9 cellular contexts compared by ENCODE assay signal in the genomic region with DNA sequence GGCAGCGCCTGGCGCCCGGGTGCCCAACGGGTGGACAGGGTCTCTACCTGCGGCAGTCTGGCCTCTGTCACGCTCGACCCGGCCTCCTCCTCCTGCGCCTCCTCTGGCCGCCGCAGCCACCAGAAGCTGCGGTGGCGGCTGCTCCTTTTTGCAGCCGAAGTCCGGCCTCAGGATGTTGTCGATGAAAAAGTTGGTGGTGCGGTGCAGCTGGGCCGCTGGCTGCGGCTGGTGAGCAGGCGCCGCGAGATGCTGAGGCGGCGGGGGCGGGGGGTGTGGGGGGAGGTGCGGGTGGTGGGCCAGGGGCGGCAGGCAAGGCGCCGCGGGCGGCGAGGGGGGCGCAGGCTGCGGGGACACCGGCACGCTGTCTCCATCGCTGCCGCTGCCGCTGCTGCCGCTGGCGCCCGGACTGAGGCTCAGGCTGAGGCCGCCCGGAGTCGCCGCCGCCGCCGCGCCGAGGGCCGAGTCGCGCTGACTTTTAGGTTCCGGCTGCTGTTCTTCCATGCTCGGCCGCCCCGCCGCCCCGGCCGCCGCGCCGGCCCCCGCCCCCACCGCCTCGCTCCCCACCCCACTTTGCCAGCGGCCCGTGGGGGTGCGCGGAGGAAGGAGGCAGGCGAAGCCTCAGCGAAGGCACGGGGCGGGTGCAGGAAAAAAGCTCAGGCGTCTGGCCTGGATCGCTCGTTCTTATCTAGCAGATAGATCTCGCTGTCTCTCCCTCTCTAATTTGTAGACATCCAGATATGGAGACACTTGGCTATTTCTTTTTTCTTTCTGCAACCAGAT. TPM values are rescaled to one million over a fixed set of nuclear protein-coding genes. Genes with fewer than 3 reads are reported as not detected.
DNase-seq lines count a peak whose midpoint lies in the region; ATAC-seq, FAIRE-seq and TF ChIP-seq lines count a peak whose summit lies in the region.
"Had no signal": no experiment of that assay in that cellular context is flagged by ENCODE, and none has a peak within 500 bp of the region (broad histone marks: within the 10 kb centered on the region; RNA-seq: fewer than 3 reads in every experiment).

No MANE protein-coding gene starts in this region.

- H3K27me3 ChIP-seq in keratinocyte (ENCODE audit: control insufficient read depth, extremely low read depth, insufficient read depth, low read length), result peaks cover 56% of the 10 kb centered on the region

- H3K9ac ChIP-seq in keratinocyte (ENCODE audit: control insufficient read depth, extremely low read depth, insufficient read depth, low read length), result peak overlapping the region; percentile 41

- TF ChIP-seq CTCF in activated B cell treated with CpG ODN at 0.5 μM for 24 hours (IDR thresholded peaks at IDR 0.05), result no peak
- TF ChIP-seq CTCF in keratinocyte (optimal IDR thresholded peaks at IDR 0.05 in 1 of 3, IDR thresholded peaks at IDR 0.05 in 1 of 3, conservative IDR thresholded peaks at IDR 0.05 in 1 of 3; ENCODE audit: extremely low read depth in 1 of 3, insufficient read depth in 2 of 3, low read length in 3 of 3), result no peak
- no peak for TF ChIP-seq CTCF in type B pancreatic cell (conservative IDR thresholded peaks at IDR 0.05)

- no peak overlapping the region for H3K27ac ChIP-seq in keratinocyte (ENCODE audit: control insufficient read depth, insufficient read depth, low read length)
- H3K27ac ChIP-seq: neutrophil had no signal

- H3K36me3 Mint-ChIP-seq in activated naive CD4-positive, alpha-beta T cell treated with anti-CD3 and anti-CD28 coated beads, Interleukin-2, amount 10 ng/mL, durations not matched to agents 7 days and 5 days, result peaks cover 8% of the 10 kb centered on the region
- H3K36me3 Mint-ChIP-seq in activated B cell treated with CpG ODN at 0.5 μM for 24 hours (ENCODE audit: low read depth) (no peaks in the 10 kb centered on the region), type B pancreatic cell (no peaks in the 10 kb centered on the region)

- H3K4me1 Mint-ChIP-seq in activated naive CD4-positive, alpha-beta T cell treated with anti-CD3 and anti-CD28 coated beads, Interleukin-2, amount 10 ng/mL, durations not matched to agents 7 days and 5 days, result peaks cover 16% of the 10 kb centered on the region
- H3K4me1 Mint-ChIP-seq in activated B cell treated with CpG ODN at 0.5 μM for 24 hours (peaks cover 25% of the 10 kb centered on the region), type B pancreatic cell (ENCODE audit: unreplicated experiment) (peaks cover 12% of the 10 kb centered on the region)

- CTCF ChIA-PET in activated naive CD4-positive, alpha-beta T cell treated with anti-CD3 and anti-CD28 coated beads, Interleukin-2, amount 10 ng/mL, durations not matched to agents 7 days and 5 days (lab: Charles Lee), result interaction anchor here (1.3 kb wide), 1 partner anchor 9 kb away, joined by 3 read pairs; no protein-coding TSS in a partner anchor
- CTCF ChIA-PET in activated B cell treated with CpG ODN at 0.5 μM for 24 hours (lab: Charles Lee), result no interaction called here

- H3K36me3 ChIP-seq in keratinocyte (ENCODE audit: control insufficient read depth in 2 of 2, extremely low read depth in 1 of 2, insufficient read depth in 2 of 2, low read length in 2 of 2), result no peaks in the 10 kb centered on the region
- H3K36me3 ChIP-seq: neutrophil had no signal

- H3K9me3 Mint-ChIP-seq in activated naive CD4-positive, alpha-beta T cell treated with anti-CD3 and anti-CD28 coated beads, Interleukin-2, amount 10 ng/mL, durations not matched to agents 7 days and 5 days, result peaks cover 2% of the 10 kb centered on the region
- H3K9me3 Mint-ChIP-seq in activated B cell treated with CpG ODN at 0.5 μM for 24 hours (no peaks in the 10 kb centered on the region), type B pancreatic cell (no peaks in the 10 kb centered on the region)

- no peaks in the 10 kb centered on the region for H3K79me2 ChIP-seq in keratinocyte (ENCODE audit: control insufficient read depth, insufficient read depth, low read length)

- H4K20me1 ChIP-seq in keratinocyte (ENCODE audit: control insufficient read depth, extremely low read depth, insufficient read depth, low read length), result no peaks in the 10 kb centered on the region

- dilution Hi-C loops in keratinocyte (cut with MboI; ENCODE audit: extremely low pct_ligation_motif_present, low sequenced_read_pairs), result no loop called here

- H3K9me3 ChIP-seq in keratinocyte (ENCODE audit: control insufficient read depth, low read depth, low read length), result no peaks in the 10 kb centered on the region
- H3K9me3 ChIP-seq: neutrophil had no signal

- H3K4me1 ChIP-seq in keratinocyte (ENCODE audit: control insufficient read depth, extremely low read depth, insufficient read depth, low read length), result peaks cover 6% of the 10 kb centered on the region

- H3K4me3 Mint-ChIP-seq in activated naive CD4-positive, alpha-beta T cell treated with anti-CD3 and anti-CD28 coated beads, Interleukin-2, amount 10 ng/mL, durations not matched to agents 7 days and 5 days, result peak overlapping the region; percentile 43
- H3K4me3 Mint-ChIP-seq in activated B cell treated with CpG ODN at 0.5 μM for 24 hours, result peak overlapping the region; percentile 36
- peak overlapping the region; percentile 85 for H3K4me3 Mint-ChIP-seq in type B pancreatic cell

- H3K27ac Mint-ChIP-seq in activated naive CD4-positive, alpha-beta T cell treated with anti-CD3 and anti-CD28 coated beads, Interleukin-2, amount 10 ng/mL, durations not matched to agents 7 days and 5 days, result peak overlapping the region; percentile 73
- peak overlapping the region; percentile 21 for H3K27ac Mint-ChIP-seq in activated B cell treated with CpG ODN at 0.5 μM for 24 hours
- peak overlapping the region; percentile 56 for H3K27ac Mint-ChIP-seq in type B pancreatic cell

- intact Hi-C loops in activated B cell treated with CpG ODN at 0.5 μM for 24 hours (cut with micrococcal nuclease), result no loop called here

- POLR2A ChIA-PET in activated B cell treated with CpG ODN at 0.5 μM for 24 hours (lab: Charles Lee), result interaction anchor here (0.7 kb wide), 1 partner anchor 1033 kb away, joined by 10 read pairs; a partner anchor contains a TSS

- peak overlapping the region; percentile 58 for H2AFZ ChIP-seq in keratinocyte (ENCODE audit: control insufficient read depth, low read length)

- H3K27me3 Mint-ChIP-seq in activated naive CD4-positive, alpha-beta T cell treated with anti-CD3 and anti-CD28 coated beads, Interleukin-2, amount 10 ng/mL, durations not matched to agents 7 days and 5 days, result peaks cover 100% of the 10 kb centered on the region
- peaks cover 71% of the 10 kb centered on the region for H3K27me3 Mint-ChIP-seq in activated B cell treated with CpG ODN at 0.5 μM for 24 hours
- peaks cover 92% of the 10 kb centered on the region for H3K27me3 Mint-ChIP-seq in type B pancreatic cell

- no peak for TF ChIP-seq POLR2A in H54 (IDR thresholded peaks at IDR 0.05; ENCODE audit: low read depth, low read length)

- ATAC-seq in activated B cell treated with CpG ODN at 0.5 μM for 24 hours (ENCODE audit: low read depth) (no peak), GM19035 (IDR thresholded peaks at IDR 0.05; ENCODE audit: unreplicated experiment) (no peak)

- no peaks in the 10 kb centered on the region for H3K9me1 ChIP-seq in keratinocyte (ENCODE audit: control insufficient read depth, extremely low read depth, insufficient read depth, low read length)

- peak overlapping the region; percentile 89 for H3K4me2 ChIP-seq in keratinocyte (ENCODE audit: control insufficient read depth, extremely low read depth, insufficient read depth, low read depth, low read length)

- DNase-seq in activated naive CD4-positive, alpha-beta T cell treated with anti-CD3 and anti-CD28 coated beads, Interleukin-2, amount 10 ng/mL, durations not matched to agents 7 days and 5 days, result no peak
- no peak for DNase-seq in activated naive CD4-positive, alpha-beta T cell (lab: John Stamatoyannopoulos, UW)
- DNase-seq in activated B cell treated with CpG ODN at 0.5 μM for 24 hours, result no peak
- no peak for DNase-seq in keratinocyte (ENCODE audit: low read depth, low spot score)
- no peak for DNase-seq in type B pancreatic cell (ENCODE audit: extremely low spot score, unreplicated experiment)
- no peak for DNase-seq in inferior parietal cortex (ENCODE audit: extremely low spot score)
- no peak for DNase-seq in H54 (ENCODE audit: insufficient read length, low spot score)

- FAIRE-seq in keratinocyte (lab: Jason Lieb, UNC) (no peak), H54 (lab: Jason Lieb, UNC) (no peak)

- peak overlapping the region; percentile 43 to 69 (median 64) for H3K4me3 ChIP-seq in keratinocyte (ENCODE audit: control insufficient read depth in 2 of 3, extremely low read depth in 1 of 3, insufficient read depth in 2 of 3, low read depth in 1 of 3, low read length in 3 of 3)

RNA-seq across cellular contexts. Expression of a gene that starts 0.6 kb away (rescaled TPM):
- total RNA-seq in activated B cell treated with CpG ODN at 0.5 μM for 24 hours (not detected in 2 replicates), type B pancreatic cell (ENCODE audit: low replicate concordance) (0.57 and 2.7 TPM in 2 replicates)
- polyA plus RNA-seq in keratinocyte, result 0.05 to 0.24 TPM (median 0.08 TPM) in 3 replicates
- 1.2 TPM for polyA plus RNA-seq in keratinocyte (2011; ENCODE audit: low read depth)
- 0.05 and 0.22 TPM in 2 replicates for polyA plus RNA-seq in keratinocyte (2011; cell fraction: cytosol; rRNA removed)
- 0.15 and 0.28 TPM in 2 replicates for polyA plus RNA-seq in keratinocyte (2011; cell fraction: nucleus; rRNA removed)
- 0.68 and 1.5 TPM in 2 replicates for polyA plus RNA-seq in keratinocyte (2012; ENCODE audit: low replicate concordance)
- 1.0 TPM in 1 of 3 replicates, not detected in the others for polyA minus RNA-seq in keratinocyte
- not detected for polyA minus RNA-seq in keratinocyte (2011; cell fraction: cytosol; rRNA and poly(A)+ RNA removed)
- not detected in 2 replicates for polyA minus RNA-seq in keratinocyte (2011; cell fraction: nucleus; rRNA and poly(A)+ RNA removed)

Comparison
In these comparisons a context has a peak if more than half of its experiments do, and no peak if none do; other contexts are left out.
1. H3K27ac Mint-ChIP-seq: peak in every context shown above with its lines; median percentile 73 in activated naive CD4-positive, alpha-beta T cell treated with anti-CD3 and anti-CD28 coated beads, Interleukin-2, amount 10 ng/mL, durations not matched to agents 7 days and 5 days; 56 in type B pancreatic cell; 21 in activated B cell treated with CpG ODN at 0.5 μM for 24 hours.